ENCODE assay signal across 1 cellular context in the genomic region with DNA sequence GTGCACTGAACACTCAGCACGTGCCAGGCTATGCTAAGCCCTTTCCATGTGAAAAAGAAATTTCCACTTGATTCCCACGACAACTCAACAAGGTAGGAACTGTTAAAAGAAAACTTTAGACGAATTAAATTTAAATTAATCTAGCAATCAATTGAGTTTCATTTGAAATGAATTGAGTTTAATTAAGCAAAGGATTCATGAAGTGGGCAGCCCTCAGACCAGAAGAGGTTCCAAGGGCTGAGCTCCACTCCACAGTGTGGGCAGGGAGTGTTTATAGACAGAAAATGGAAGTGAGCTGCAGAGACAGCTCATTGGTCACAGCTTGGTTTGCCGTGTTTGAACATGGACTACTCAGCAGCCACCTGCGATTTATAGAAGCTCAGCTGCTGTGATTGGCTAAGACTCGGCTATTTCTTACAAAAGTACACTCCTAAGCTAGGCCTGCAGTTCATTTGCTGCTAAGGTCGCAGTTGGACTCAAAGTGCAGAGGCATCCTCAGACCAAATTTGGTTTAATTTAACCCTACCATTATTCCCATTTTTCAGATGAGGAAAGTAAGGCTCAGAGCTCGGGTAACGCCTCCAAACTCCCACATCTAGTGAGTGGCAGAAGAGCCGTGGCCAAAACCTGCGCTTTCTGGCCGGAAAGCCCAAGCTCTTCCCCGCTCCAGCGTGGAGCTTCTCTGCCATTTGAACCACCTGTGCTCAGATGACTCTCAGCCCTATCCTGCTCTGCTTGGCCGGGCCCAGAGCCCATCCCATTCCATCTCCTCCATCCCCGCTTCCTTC.
TF ChIP-seq lines count a peak whose summit lies in the region.

No MANE protein-coding gene starts in this region.

TF ChIP-seq in IMR-90, 13 proteins besides CTCF, POLR2A, EP300 and RAD21 (continued from another document):
- TF ChIP-seq, protein P1, sequence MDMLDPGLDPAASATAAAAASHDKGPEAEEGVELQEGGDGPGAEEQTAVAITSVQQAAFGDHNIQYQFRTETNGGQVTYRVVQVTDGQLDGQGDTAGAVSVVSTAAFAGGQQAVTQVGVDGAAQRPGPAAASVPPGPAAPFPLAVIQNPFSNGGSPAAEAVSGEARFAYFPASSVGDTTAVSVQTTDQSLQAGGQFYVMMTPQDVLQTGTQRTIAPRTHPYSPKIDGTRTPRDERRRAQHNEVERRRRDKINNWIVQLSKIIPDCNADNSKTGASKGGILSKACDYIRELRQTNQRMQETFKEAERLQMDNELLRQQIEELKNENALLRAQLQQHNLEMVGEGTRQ (IDR thresholded peaks at IDR 0.05; ENCODE audit: low read depth, low read length): no peak
- TF ChIP-seq RFX5 (IDR thresholded peaks at IDR 0.05; ENCODE audit: low read depth, low read length) (no peak), MAZ (IDR thresholded peaks at IDR 0.05; ENCODE audit: borderline replicate concordance, low read depth, low read length) (no peak)
- TF ChIP-seq, protein P2, sequence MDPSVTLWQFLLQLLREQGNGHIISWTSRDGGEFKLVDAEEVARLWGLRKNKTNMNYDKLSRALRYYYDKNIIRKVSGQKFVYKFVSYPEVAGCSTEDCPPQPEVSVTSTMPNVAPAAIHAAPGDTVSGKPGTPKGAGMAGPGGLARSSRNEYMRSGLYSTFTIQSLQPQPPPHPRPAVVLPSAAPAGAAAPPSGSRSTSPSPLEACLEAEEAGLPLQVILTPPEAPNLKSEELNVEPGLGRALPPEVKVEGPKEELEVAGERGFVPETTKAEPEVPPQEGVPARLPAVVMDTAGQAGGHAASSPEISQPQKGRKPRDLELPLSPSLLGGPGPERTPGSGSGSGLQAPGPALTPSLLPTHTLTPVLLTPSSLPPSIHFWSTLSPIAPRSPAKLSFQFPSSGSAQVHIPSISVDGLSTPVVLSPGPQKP (IDR thresholded peaks at IDR 0.05; ENCODE audit: borderline replicate concordance, low read depth, low read length): no peak
